Comparison of ENCODE assay signal across 24 cellular contexts in the genomic region with DNA sequence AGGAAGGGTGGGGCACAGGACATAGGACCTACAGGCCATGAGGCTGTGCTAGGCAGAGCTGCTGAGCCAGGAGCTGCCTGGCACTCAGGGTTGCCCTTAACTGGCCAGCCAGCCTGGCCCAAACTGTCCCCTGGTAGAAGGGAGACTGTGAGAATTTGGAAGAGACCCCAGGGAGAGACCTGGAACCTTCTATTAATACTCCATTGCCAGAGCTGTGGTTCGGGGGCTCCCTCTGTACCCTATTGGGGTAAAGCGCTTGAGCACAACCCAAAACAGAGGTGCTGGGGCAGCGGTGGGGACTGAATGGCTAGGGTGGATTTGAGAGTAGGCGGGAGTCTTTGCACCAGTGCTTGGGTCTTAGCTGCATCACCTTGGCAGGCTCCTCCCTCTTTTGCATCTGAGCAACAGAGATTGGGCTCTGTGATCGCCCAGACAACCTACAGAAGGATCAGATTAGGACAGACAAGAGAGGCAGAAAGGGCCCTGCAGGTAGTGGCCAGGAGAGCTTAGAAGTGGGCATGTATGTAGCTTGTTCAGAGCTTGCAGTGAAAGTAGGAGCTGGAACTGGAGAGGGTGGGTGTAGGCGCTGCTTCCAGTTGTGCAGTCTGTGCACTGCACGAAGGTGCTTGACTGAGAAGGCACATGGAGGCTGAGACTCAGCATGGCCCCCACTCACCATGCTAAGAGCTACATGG. TPM values are rescaled to one million over a fixed set of nuclear protein-coding genes. Genes with fewer than 3 reads are reported as not detected.
"Had no signal": no experiment of that assay in that cellular context is flagged by ENCODE, and none has a peak within 500 bp of the region (broad histone marks: within the 10 kb centered on the region; RNA-seq: fewer than 3 reads in every experiment).

No MANE protein-coding gene starts in this region.

- H3K36me3 ChIP-seq: cardiac muscle cell, tibial artery, WERI-Rb-1 had no signal

- H3K27me3 ChIP-seq: body of pancreas, cardiac muscle cell had no signal

- H3K9me3 ChIP-seq: body of pancreas, tibial artery had no signal

- H3K4me3 Mint-ChIP-seq: activated CD4-positive, alpha-beta T cell treated with anti-CD3 and anti-CD28 coated beads, Interleukin-2, amount 10 ng/mL, durations not matched to agents 7 days and 5 days; activated CD8-positive, alpha-beta T cell treated with anti-CD3 and anti-CD28 coated beads for 36 hours; activated naive CD8-positive, alpha-beta T cell treated with anti-CD3 and anti-CD28 coated beads, Interleukin-2, amount 50 U/mL, for 24 hours; memory B cell; nephron had no signal

- H3K27ac Mint-ChIP-seq: activated CD4-positive, alpha-beta T cell treated with anti-CD3 and anti-CD28 coated beads, Interleukin-2, amount 10 ng/mL, durations not matched to agents 7 days and 5 days; activated CD8-positive, alpha-beta T cell treated with anti-CD3 and anti-CD28 coated beads for 36 hours; activated naive CD8-positive, alpha-beta T cell treated with anti-CD3 and anti-CD28 coated beads, Interleukin-2, amount 50 U/mL, for 24 hours; memory B cell; nephron had no signal

- DNase-seq: activated CD4-positive, alpha-beta T cell treated with anti-CD3 and anti-CD28 coated beads, Interleukin-2, amount 10 ng/mL, durations not matched to agents 7 days and 5 days; activated CD4-positive, CD25-positive, alpha-beta regulatory T cell treated with anti-CD3 and anti-CD28 coated beads, Interleukin-2, amount 50 U/mL, for 72 hours; activated CD8-positive, alpha-beta T cell treated with anti-CD3 and anti-CD28 coated beads for 36 hours; activated naive CD4-positive, alpha-beta T cell treated with anti-CD3 and anti-CD28 coated beads, Interleukin-2, amount 50 U/mL, for 16 hours; activated naive CD8-positive, alpha-beta T cell treated with anti-CD3 and anti-CD28 coated beads, Interleukin-2, amount 50 U/mL, for 24 hours; activated T-cell treated with anti-CD3 and anti-CD28 coated beads, Interleukin-2, amount 50 U/mL, for 48 hours; anterior cingulate cortex; body of pancreas; effector memory CD4-positive, alpha-beta T cell; glutamatergic neuron; hippocampal formation; nucleus accumbens; stimulated activated CD4-positive, alpha-beta T cell treated with anti-CD3 and anti-CD28 coated beads, Interleukin-4, amount 100 ng/mL, for 24 hours; stimulated activated naive CD8-positive, alpha-beta T cell treated with anti-CD3 and anti-CD28 coated beads, Interleukin-15, Interleukin-2, amounts not matched to agents 100 U/mL and 50 U/mL, for 24 hours; WERI-Rb-1 had no signal

- H3K36me3 Mint-ChIP-seq: memory B cell had no signal

- H3K4me3 ChIP-seq: body of pancreas, cardiac muscle cell, tibial artery had no signal

- H3K27me3 Mint-ChIP-seq: activated CD4-positive, alpha-beta T cell treated with anti-CD3 and anti-CD28 coated beads, Interleukin-2, amount 10 ng/mL, durations not matched to agents 7 days and 5 days; activated CD8-positive, alpha-beta T cell treated with anti-CD3 and anti-CD28 coated beads for 36 hours had no signal

- ATAC-seq: activated CD8-positive, alpha-beta T cell treated with anti-CD3 and anti-CD28 coated beads for 36 hours; activated naive CD8-positive, alpha-beta T cell treated with anti-CD3 and anti-CD28 coated beads, Interleukin-2, amount 50 U/mL, for 24 hours; body of pancreas; esophagus mucosa; SK-N-SH treated with all-trans-retinoic acid at 6 μM for 48 hours; stimulated activated naive CD8-positive, alpha-beta T cell treated with anti-CD3 and anti-CD28 coated beads, Interleukin-15, Interleukin-2, amounts not matched to agents 100 U/mL and 50 U/mL, for 24 hours had no signal

- H3K4me1 Mint-ChIP-seq: activated CD4-positive, alpha-beta T cell treated with anti-CD3 and anti-CD28 coated beads, Interleukin-2, amount 10 ng/mL, durations not matched to agents 7 days and 5 days; activated naive CD8-positive, alpha-beta T cell treated with anti-CD3 and anti-CD28 coated beads, Interleukin-2, amount 50 U/mL, for 24 hours; memory B cell; nephron had no signal

- H3K9me3 Mint-ChIP-seq: activated CD4-positive, alpha-beta T cell treated with anti-CD3 and anti-CD28 coated beads, Interleukin-2, amount 10 ng/mL, durations not matched to agents 7 days and 5 days; activated CD8-positive, alpha-beta T cell treated with anti-CD3 and anti-CD28 coated beads for 36 hours; activated naive CD8-positive, alpha-beta T cell treated with anti-CD3 and anti-CD28 coated beads, Interleukin-2, amount 50 U/mL, for 24 hours; memory B cell; nephron had no signal

- H3K4me1 ChIP-seq: body of pancreas, tibial artery had no signal

- H3K27ac ChIP-seq: body of pancreas, cardiac muscle cell, tibial artery, WERI-Rb-1 had no signal

RNA-seq across cellular contexts. Expression of a gene that starts 53.3 kb away (rescaled TPM):
- total RNA-seq: activated CD4-positive, alpha-beta T cell treated with anti-CD3 and anti-CD28 coated beads, Interleukin-2, amount 10 ng/mL, durations not matched to agents 7 days and 5 days; activated CD8-positive, alpha-beta T cell treated with anti-CD3 and anti-CD28 coated beads for 36 hours; endothelial cell of umbilical vein; myocyte; T-helper 2 cell treated with Interferon-gamma antibody and Interleukin-4, amounts not matched to agents 100 ng/mL and 5 ng/mL, for 36 hours had no signal
